Comparison of ENCODE assay signal across 18 cellular contexts in the genomic region with DNA sequence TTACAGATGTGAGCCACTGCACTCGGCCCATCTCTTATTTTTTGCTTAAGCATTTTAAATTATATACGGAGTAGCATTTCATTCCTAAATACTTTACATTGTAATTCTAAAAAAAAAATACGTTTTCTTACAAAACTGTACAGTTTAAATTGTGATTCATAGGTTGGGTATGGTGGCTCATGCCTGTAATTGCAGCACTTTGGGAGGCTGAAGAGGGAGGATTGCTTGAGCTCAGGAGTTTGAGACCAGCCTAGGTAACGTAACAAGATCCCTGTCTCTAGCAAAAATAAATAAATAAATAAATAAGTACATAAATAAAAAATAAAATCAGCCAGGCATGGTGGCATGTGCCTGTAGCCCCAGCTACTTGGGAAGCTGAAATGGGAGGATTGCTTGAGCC.
"Had no signal": no experiment of that assay in that cellular context is flagged by ENCODE, and none has a peak within 500 bp of the region (broad histone marks: within the 10 kb centered on the region; RNA-seq: fewer than 3 reads in every experiment).

No MANE protein-coding gene starts in this region.

- H3K27ac ChIP-seq: colonic mucosa, esophagus squamous epithelium, gastroesophageal sphincter, spleen, thoracic aorta, transverse colon had no signal

- H3K36me3 ChIP-seq: colonic mucosa, esophagus squamous epithelium, gastroesophageal sphincter, transverse colon had no signal

- H3K27me3 ChIP-seq: colonic mucosa, esophagus squamous epithelium, gastroesophageal sphincter, spleen, transverse colon had no signal

- H3K4me1 ChIP-seq: colonic mucosa, esophagus squamous epithelium, gastroesophageal sphincter, transverse colon had no signal

- H3K9me3 ChIP-seq: colonic mucosa, transverse colon had no signal

- ATAC-seq: gastroesophageal sphincter; left colon; natural killer cell; sciatic nerve; stimulated activated naive B cell treated with anti-CD40 and anti-IgM and Interleukin-4, amounts not matched to agents 10 μg/mL and 1 μg/mL and 100 μg/mL, for 72 hours; stimulated activated naive CD8-positive, alpha-beta T cell treated with anti-CD3 and anti-CD28 coated beads, Interleukin-15, amount 100 ng/mL, for 72 hours had no signal

- DNase-seq: colonic mucosa; dermis blood vessel endothelial cell; esophagus squamous epithelium; glutamatergic neuron; kidney; left colon; natural killer cell; spleen; stimulated activated CD4-positive, alpha-beta T cell treated with anti-CD3 and anti-CD28 coated beads, Interleukin-15, amount 100 ng/mL, for 24 hours; stimulated activated CD4-positive, alpha-beta T cell treated with anti-CD3 and anti-CD28 coated beads, Interleukin-1b, Interleukin-23, amount 100 ng/mL, for 48 hours; stimulated activated CD4-positive, alpha-beta T cell treated with anti-CD3 and anti-CD28 coated beads, Interleukin-4, amount 100 ng/mL, for 4 hours; stimulated activated naive B cell treated with anti-CD40 and anti-IgM and Interleukin-4, amounts not matched to agents 10 μg/mL and 1 μg/mL and 100 μg/mL, for 72 hours; stimulated activated naive CD8-positive, alpha-beta T cell treated with anti-CD3 and anti-CD28 coated beads, Interleukin-15, amount 100 ng/mL, for 72 hours; substantia nigra; transverse colon had no signal

- FAIRE-seq: kidney had no signal

- H3K4me3 ChIP-seq: colonic mucosa, esophagus squamous epithelium, gastroesophageal sphincter, spleen, thoracic aorta, transverse colon had no signal
